In genomic region chr19:38666662-38667448, GRCh38 we compare ENCODE assay signal across 9 cellular contexts. TPM values are rescaled to one million over a fixed set of nuclear protein-coding genes. Genes with fewer than 3 reads are reported as not detected.
DNase-seq lines count a peak whose midpoint lies in the region; ATAC-seq, FAIRE-seq and TF ChIP-seq lines count a peak whose summit lies in the region.
"Had no signal": no experiment of that assay in that cellular context is flagged by ENCODE, and none has a peak within 500 bp of the region (broad histone marks: within the 10 kb centered on the region; RNA-seq: fewer than 3 reads in every experiment).

No MANE protein-coding gene starts in this region.

- H2AFZ ChIP-seq in K562 (ENCODE audit: low read depth, low read length) = no peak overlapping the region

- peaks cover 6% of the 10 kb centered on the region for H3K9me1 ChIP-seq in K562 (ENCODE audit: control insufficient read depth, insufficient read depth, low read length)

- H3K36me3 ChIP-seq in K562 (ENCODE audit: control insufficient read depth, insufficient read depth, low read length) (peaks cover 63% of the 10 kb centered on the region), spleen (peaks cover 0 to 14% (median 0%) of the 10 kb centered on the region in 6 donors)

- POLR2A ChIA-PET in K562 (lab: Yijun Ruan, JAX) = interaction anchor here (0.6 to 5.2 kb wide), 3 partner anchors 8 to 848 kb away, joined by 3 to 20 read pairs (median 9); partner anchors contain the start of gene SELENOV

- H3K27ac ChIP-seq in K562 (ENCODE audit: extremely low read depth, low read depth, low read length) (peak overlapping the region; percentile 35), spleen (peak overlapping the region; percentile 76 to 94 (median 92))

- peak overlapping the region; percentile 16 to 83; a peak in 2 of 4 replicates for H3K9ac ChIP-seq in K562 (ENCODE audit: insufficient read depth in 1 of 2, low read depth in 2 of 2, low read length in 2 of 2)

- H3K79me2 ChIP-seq in K562 (ENCODE audit: control insufficient read depth, insufficient read depth, low read length) = peaks cover 98% of the 10 kb centered on the region

- TF ChIP-seq RAD21 in K562 (CRISPR knock-in tag; conservative IDR thresholded peaks at IDR 0.05 in 1 of 2, IDR thresholded peaks at IDR 0.05 in 1 of 2) = no peak

- FAIRE-seq in K562 (lab: Jason Lieb, UNC) = peak; percentile 55
- FAIRE-seq: TTC549 had no signal

- H3K27me3 ChIP-seq in K562 (ENCODE audit: control insufficient read depth in 2 of 2, insufficient read depth in 2 of 2, low read length in 2 of 2) (no peaks in the 10 kb centered on the region), spleen (replicated peaks in 1 of 7) (no peaks in the 10 kb centered on the region)

- WGBS in K562 (ENCODE audit: insufficient coverage, low coverage, missing lambda C conversion rate) = 53% methylated on average over 9 of the region's 9 CpGs
- WGBS in spleen, 5 donors = 28 to 40% (median 35%) methylated on average over 9 of the region's 9 CpGs

- H3K4me2 ChIP-seq in K562 (ENCODE audit: insufficient read depth, low read length) = no peak overlapping the region

- H3K4me3 ChIP-seq in K562 (no peak overlapping the region), iPS-18c (ENCODE audit: insufficient read depth, low read depth, low read length) (peak overlapping the region; percentile 1; the same call in 1 of the 2 replicates), spleen (peak overlapping the region in 1 of 8 donors; percentile 34)

- no peak for TF ChIP-seq POLR2A in K562 (conservative IDR thresholded peaks at IDR 0.05)
- no peak for TF ChIP-seq POLR2A in spleen (IDR thresholded peaks at IDR 0.05)

- H3K4me1 ChIP-seq in K562 (replicated peaks in 1 of 2; ENCODE audit: control insufficient read depth in 2 of 2, insufficient read depth in 2 of 2, low read length in 2 of 2) (peaks cover 61 to 90% of the 10 kb centered on the region in 2 experiments), spleen (peaks cover 79 to 100% (median 100%) of the 10 kb centered on the region in 6 donors)

- CTCF ChIA-PET in K562 (lab: Yijun Ruan, JAX; ENCODE audit: low intra/inter-chr PET ratio) = no interaction called here

- in situ Hi-C loops in K562 (cut with MboI) = no loop called here

- ATAC-seq in GM18867 (IDR thresholded peaks at IDR 0.05; ENCODE audit: unreplicated experiment) (peak; percentile 55), K562 (no peak), GM19463 (IDR thresholded peaks at IDR 0.05; ENCODE audit: unreplicated experiment) (no peak), GM19023 (IDR thresholded peaks at IDR 0.05; ENCODE audit: unreplicated experiment) (no peak)

- no TSS peak for BruUV-seq in K562 (replicated peaks; lab: Mats Ljungman, UMichigan)

- peaks cover 45% of the 10 kb centered on the region for H4K20me1 ChIP-seq in K562 (replicated peaks; ENCODE audit: control insufficient read depth, insufficient read depth, low read length)

- TF ChIP-seq EP300 in K562 (IDR thresholded peaks at IDR 0.05; ENCODE audit: low read length) = no peak

- intact Hi-C loops in K562 (cut with micrococcal nuclease) (no loop called here), spleen (cut with DNase I; ENCODE audit: low total_unique reads) (no loop called here)

- DNase-seq in NCI-H2227 (lab: John Stamatoyannopoulos, UW; ENCODE audit: unreplicated experiment) (peak; percentile 79), K562 (ENCODE audit: extremely low read depth in 1 of 4, low spot score in 3 of 4) (no peak), spleen (peak; percentile 62), mucosa of gallbladder (ENCODE audit: low spot score) (no peak)

- no peaks in the 10 kb centered on the region for H3K9me3 ChIP-seq in K562 (replicated peaks; ENCODE audit: control insufficient read depth, insufficient read depth, low read depth, low read length)
- no peaks in the 10 kb centered on the region for H3K9me3 ChIP-seq in iPS-18c (ENCODE audit: control insufficient read depth, insufficient read depth, low read length)
- H3K9me3 ChIP-seq in spleen = no peaks in the 10 kb centered on the region

- no peak for TF ChIP-seq CTCF in K562 (IDR thresholded peaks at IDR 0.05 in 2 of 3, conservative IDR thresholded peaks at IDR 0.05 in 1 of 3; ENCODE audit: insufficient read depth in 2 of 3, low read depth in 1 of 3, low read length in 3 of 3)
- no peak for TF ChIP-seq CTCF in spleen (IDR thresholded peaks at IDR 0.05 in 8 of 11, conservative IDR thresholded peaks at IDR 0.05 in 3 of 11)

TF ChIP-seq in K562, 482 proteins besides CTCF, POLR2A, EP300 and RAD21 (continues in another document):
- peak; percentile 18 for TF ChIP-seq MEIS2 (IDR thresholded peaks at IDR 0.05; ENCODE audit: partially characterized antibody)
- peak; percentile 54; the same call in 1 of the 2 replicates for TF ChIP-seq ATF7 (IDR thresholded peaks at IDR 0.05)

RNA-seq across cellular contexts. Expression of gene ACTN4, which starts 19.4 kb away (rescaled TPM):
- 168 and 288 TPM in 2 replicates for total RNA-seq in K562 (2011; cell fraction: chromatin; rRNA removed; ENCODE audit: low replicate concordance)
- 79.0 and 102 TPM in 2 replicates for total RNA-seq in K562 (2011; cell fraction: nucleolus; rRNA removed)
- total RNA-seq in K562 (2011; cell fraction: nucleoplasm; rRNA removed) = 99.5 and 155 TPM in 2 replicates
- total RNA-seq in K562 (2014; rRNA removed) (159 and 202 TPM in 2 replicates), K562 (2014; rRNA removed; fragmentation: Illumina TruSeq; extraction: Trizol) (67.2 and 80.0 TPM in 2 replicates), K562 (2015; rRNA removed; fragmentation: Illumina TruSeq; extraction: Trizol) (58.2 and 67.4 TPM in 2 replicates), K562 (2021) (362 and 385 TPM in 2 replicates), spleen (100 to 1,000 TPM; 360 to 621 (median 487) TPM), mucosa of gallbladder (628 TPM)
- polyA plus RNA-seq in K562 (2011; rRNA removed) (130 and 299 TPM in 2 replicates), K562 (2014; fragmentation: Illumina TruSeq; extraction: Trizol) (149 and 163 TPM in 2 replicates), K562 (2014; fragmentation: Nextera tagmentation; extraction: Ambion mirVana) (1 to 10 TPM; 3.1 to 8.4 TPM), K562 (2014; rRNA removed) (115 and 125 TPM in 2 replicates), spleen (100 to 1,000 TPM in 1 of 3 donors, 10 to 100 TPM in 2; 39.3 to 185 (median 51.2) TPM)
- polyA plus RNA-seq in K562 (2011; cell fraction: cytosol; rRNA removed) = 90.1 and 157 TPM in 2 replicates
- 395 and 716 TPM in 2 replicates for polyA plus RNA-seq in K562 (2011; cell fraction: nucleus; rRNA removed)
- 444 and 454 TPM in 2 replicates for polyA plus RNA-seq in K562 (2012)
- 140 and 177 TPM in 2 replicates for polyA minus RNA-seq in K562 (2011; rRNA and poly(A)+ RNA removed)
- 135 and 194 TPM in 2 replicates for polyA minus RNA-seq in K562 (2011; cell fraction: cytosol; rRNA and poly(A)+ RNA removed)
- 51.4 and 130 TPM in 2 replicates for polyA minus RNA-seq in K562 (2011; cell fraction: nucleus; rRNA and poly(A)+ RNA removed)

RNA-seq across cellular contexts. Expression of gene EIF3K, which starts 47.9 kb away (rescaled TPM):
- total RNA-seq in K562 (2011; cell fraction: chromatin; rRNA removed; ENCODE audit: low replicate concordance) = 131 and 282 TPM in 2 replicates
- 236 and 263 TPM in 2 replicates for total RNA-seq in K562 (2011; cell fraction: nucleolus; rRNA removed)
- total RNA-seq in K562 (2011; cell fraction: nucleoplasm; rRNA removed) = 210 and 273 TPM in 2 replicates
- total RNA-seq in K562 (2014; rRNA removed) (733 and 769 TPM in 2 replicates), K562 (2014; rRNA removed; fragmentation: Illumina TruSeq; extraction: Trizol) (363 and 429 TPM in 2 replicates), K562 (2015; rRNA removed; fragmentation: Illumina TruSeq; extraction: Trizol) (589 and 623 TPM in 2 replicates), K562 (2021) (686 and 693 TPM in 2 replicates), spleen (100 to 1,000 TPM; 232 to 538 (median 244) TPM), mucosa of gallbladder (233 TPM)
- polyA plus RNA-seq in K562 (2011; rRNA removed) (387 and 460 TPM in 2 replicates), K562 (2014; fragmentation: Illumina TruSeq; extraction: Trizol) (1,607 and 1,827 TPM in 2 replicates), K562 (2014; fragmentation: Nextera tagmentation; extraction: Ambion mirVana) (1,000 to 10,000 TPM; 1,193 to 1,486 TPM), K562 (2014; rRNA removed) (798 and 985 TPM in 2 replicates), spleen (100 to 1,000 TPM; 276 to 365 (median 328) TPM)
- 1,168 and 1,898 TPM in 2 replicates for polyA plus RNA-seq in K562 (2011; cell fraction: cytosol; rRNA removed)
- 374 and 383 TPM in 2 replicates for polyA plus RNA-seq in K562 (2011; cell fraction: nucleus; rRNA removed)
- polyA plus RNA-seq in K562 (2012) = 971 and 1,007 TPM in 2 replicates
- polyA minus RNA-seq in K562 (2011; rRNA and poly(A)+ RNA removed) = 447 and 499 TPM in 2 replicates
- polyA minus RNA-seq in K562 (2011; cell fraction: cytosol; rRNA and poly(A)+ RNA removed) = 339 and 351 TPM in 2 replicates
- polyA minus RNA-seq in K562 (2011; cell fraction: nucleus; rRNA and poly(A)+ RNA removed) = 64.2 and 164 TPM in 2 replicates

RNA-seq across cellular contexts. Expression of gene MAP4K1, which starts 49.1 kb away (rescaled TPM):
- total RNA-seq in K562 (2011; cell fraction: chromatin; rRNA removed; ENCODE audit: low replicate concordance) = 1.7 and 3.2 TPM in 2 replicates
- 0.83 and 1.8 TPM in 2 replicates for total RNA-seq in K562 (2011; cell fraction: nucleolus; rRNA removed)
- total RNA-seq in K562 (2011; cell fraction: nucleoplasm; rRNA removed) = 0.92 and 2.5 TPM in 2 replicates
- total RNA-seq in K562 (2014; rRNA removed) = 0.65 TPM in 1 of 2 replicates, not detected in the other
- total RNA-seq in K562 (2014; rRNA removed; fragmentation: Illumina TruSeq; extraction: Trizol) = 0.47 TPM in 1 of 2 replicates, not detected in the other
- 0.14 and 0.38 TPM in 2 replicates for total RNA-seq in K562 (2015; rRNA removed; fragmentation: Illumina TruSeq; extraction: Trizol)
- 3.0 and 3.2 TPM in 2 replicates for total RNA-seq in K562 (2021)
- polyA plus RNA-seq in K562 (2011; rRNA removed) = 0.39 and 0.81 TPM in 2 replicates
- 0.50 and 0.69 TPM in 2 replicates for polyA plus RNA-seq in K562 (2011; cell fraction: cytosol; rRNA removed)
- polyA plus RNA-seq in K562 (2011; cell fraction: nucleus; rRNA removed) = 2.9 and 4.0 TPM in 2 replicates
- 0.57 and 1.1 TPM in 2 replicates for polyA plus RNA-seq in K562 (2012)
- polyA plus RNA-seq in K562 (2014; fragmentation: Illumina TruSeq; extraction: Trizol) = 0.31 and 0.61 TPM in 2 replicates
- polyA plus RNA-seq in K562 (2014; fragmentation: Nextera tagmentation; extraction: Ambion mirVana) = 1 to 10 TPM in 1 of 2 experiments, under 1 TPM in 1; 0.99 to 1.4 TPM
- polyA plus RNA-seq in K562 (2014; rRNA removed) = 0.50 and 0.99 TPM in 2 replicates
- 0.27 and 0.91 TPM in 2 replicates for polyA minus RNA-seq in K562 (2011; rRNA and poly(A)+ RNA removed)
- not detected in 2 replicates for polyA minus RNA-seq in K562 (2011; cell fraction: cytosol; rRNA and poly(A)+ RNA removed)
- 0.56 and 2.3 TPM in 2 replicates for polyA minus RNA-seq in K562 (2011; cell fraction: nucleus; rRNA and poly(A)+ RNA removed)
- total RNA-seq in spleen = 100 to 1,000 TPM in 4 of 7 donors, 10 to 100 TPM in 3; 58.2 to 163 (median 122) TPM
- polyA plus RNA-seq in spleen = 100 to 1,000 TPM in 2 of 3 donors, 10 to 100 TPM in 1; 81.3 to 161 (median 153) TPM
- 8.2 TPM for total RNA-seq in mucosa of gallbladder

Comparison
In these comparisons a context has a peak if more than half of its experiments do, and no peak if none do; other contexts are left out.
1. DNase-seq: peak in NCI-H2227 (single experiment) and spleen (single experiment); none in K562 (0 of 4) and mucosa of gallbladder (single experiment).